Comparison of ENCODE assay signal across 33 cellular contexts in genomic region chr5:154084255-154084654, GRCh38.
"Had no signal": no experiment of that assay in that cellular context is flagged by ENCODE, and none has a peak within 500 bp of the region (broad histone marks: within the 10 kb centered on the region; RNA-seq: fewer than 3 reads in every experiment).

No MANE protein-coding gene starts in this region.

- H3K4me2 ChIP-seq: smooth muscle cell had no signal

- H3K27me3 ChIP-seq: gastrocnemius medialis, pancreas, right atrium auricular region, transverse colon had no signal

- H3K36me3 Mint-ChIP-seq: mesothelial cell of epicardium; naive B cell; stimulated activated naive B cell treated with anti-CD40 and anti-IgM and Interleukin-4, amounts not matched to agents 10 μg/mL and 1 μg/mL and 100 μg/mL, for 72 hours had no signal

- ATAC-seq: activated CD4-positive, CD25-positive, alpha-beta regulatory T cell treated with anti-CD3 and anti-CD28 coated beads, Interleukin-2, amount 50 U/mL, for 24 hours; activated T-helper 17 cell treated with anti-CD3 and anti-CD28 coated beads, Interleukin-2, amount 50 U/mL, for 72 hours; gastrocnemius medialis; left ventricle myocardium superior; pancreas; psoas muscle; stimulated activated naive B cell treated with anti-CD40 and anti-IgM and Interleukin-4, amounts not matched to agents 10 μg/mL and 1 μg/mL and 100 μg/mL, for 72 hours had no signal

- H3K9me3 Mint-ChIP-seq: activated T-cell treated with anti-CD3 and anti-CD28 coated beads, Interleukin-2, amount 50 U/mL, for 24 hours; activated T-helper 17 cell treated with anti-CD3 and anti-CD28 coated beads, Interleukin-2, amount 50 U/mL, for 72 hours; central memory CD8-positive, alpha-beta T cell; dendritic cell treated with granulocyte-macrophage colony-stimulating factor and Interleukin-4, amounts not matched to agents 40 ng/mL and 50 ng/mL, for 4 days; mesothelial cell of epicardium; naive B cell; nephron progenitor cell; stimulated activated naive B cell treated with anti-CD40 and anti-IgM and Interleukin-4, amounts not matched to agents 10 μg/mL and 1 μg/mL and 100 μg/mL, for 72 hours; T-helper 1 cell treated with Interleukin-12 subunit alpha and Interleukin-12 subunit beta and Interleukin-4 antibody, amounts not matched to agents 30 μg/mL and 1 μg/mL, for 36 hours had no signal

- H3K36me3 ChIP-seq: gastrocnemius medialis, pancreas, right atrium auricular region, transverse colon, WERI-Rb-1 had no signal

- H3K4me3 Mint-ChIP-seq: activated T-cell treated with anti-CD3 and anti-CD28 coated beads, Interleukin-2, amount 50 U/mL, for 24 hours; activated T-helper 17 cell treated with anti-CD3 and anti-CD28 coated beads, Interleukin-2, amount 50 U/mL, for 72 hours; central memory CD8-positive, alpha-beta T cell; dendritic cell treated with granulocyte-macrophage colony-stimulating factor and Interleukin-4, amounts not matched to agents 40 ng/mL and 50 ng/mL, for 4 days; mesothelial cell of epicardium; naive B cell; stimulated activated naive B cell treated with anti-CD40 and anti-IgM and Interleukin-4, amounts not matched to agents 10 μg/mL and 1 μg/mL and 100 μg/mL, for 72 hours; T-helper 1 cell treated with Interleukin-12 subunit alpha and Interleukin-12 subunit beta and Interleukin-4 antibody, amounts not matched to agents 30 μg/mL and 1 μg/mL, for 36 hours had no signal

- H3K4me3 ChIP-seq: gastrocnemius medialis, pancreas, psoas muscle, right atrium auricular region, smooth muscle cell, transverse colon had no signal

- DNase-seq: activated CD4-positive, alpha-beta T cell treated with anti-CD3 and anti-CD28 coated beads for 48 hours; activated CD4-positive, alpha-beta T cell treated with anti-CD3 and anti-CD28 coated beads, Interleukin-2, amount 50 U/mL, for 48 hours; activated CD8-positive, alpha-beta memory T cell treated with anti-CD3 and anti-CD28 coated beads, Interleukin-2, amount 50 U/mL, for 4 hours; activated gamma-delta T cell treated with Interleukin-2 at 50 U/mL for 16 hours; activated naive CD4-positive, alpha-beta T cell treated with anti-CD3 and anti-CD28 coated beads, Interleukin-2, amount 50 U/mL, for 16 hours; activated T-cell treated with anti-CD3 and anti-CD28 coated beads, Interleukin-2, amount 50 U/mL, for 24 hours; amniotic stem cell; effector CD4-positive, alpha-beta T cell; gastrocnemius medialis; glutamatergic neuron; left ventricle myocardium superior; naive B cell; nephron progenitor cell; nucleus accumbens; pancreas; psoas muscle; stimulated activated CD4-positive, alpha-beta T cell treated with anti-CD3 and anti-CD28 coated beads, Interleukin-1b, Interleukin-23, amount 100 ng/mL, for 48 hours; stimulated activated CD4-positive, alpha-beta T cell treated with anti-CD3 and anti-CD28 coated beads, Interleukin-4, amount 100 ng/mL, for 4 hours; stimulated activated CD8-positive, alpha-beta memory T cell treated with anti-CD3 and anti-CD28 coated beads, Interleukin-4, amount 100 ng/mL, for 48 hours; stimulated activated naive B cell treated with anti-CD40 and anti-IgM and Interleukin-4, amounts not matched to agents 10 μg/mL and 1 μg/mL and 100 μg/mL, for 72 hours; SW 1271; T-helper 9 cell; transverse colon; WERI-Rb-1 had no signal

- H3K27ac ChIP-seq: epithelial cell of prostate, gastrocnemius medialis, pancreas, psoas muscle, right atrium auricular region, transverse colon, WERI-Rb-1 had no signal

- H3K27ac Mint-ChIP-seq: activated T-cell treated with anti-CD3 and anti-CD28 coated beads, Interleukin-2, amount 50 U/mL, for 24 hours; activated T-helper 17 cell treated with anti-CD3 and anti-CD28 coated beads, Interleukin-2, amount 50 U/mL, for 72 hours; dendritic cell treated with granulocyte-macrophage colony-stimulating factor and Interleukin-4, amounts not matched to agents 40 ng/mL and 50 ng/mL, for 4 days; mesothelial cell of epicardium; naive B cell; nephron progenitor cell; stimulated activated naive B cell treated with anti-CD40 and anti-IgM and Interleukin-4, amounts not matched to agents 10 μg/mL and 1 μg/mL and 100 μg/mL, for 72 hours; T-helper 1 cell treated with Interleukin-12 subunit alpha and Interleukin-12 subunit beta and Interleukin-4 antibody, amounts not matched to agents 30 μg/mL and 1 μg/mL, for 36 hours had no signal

- H3K4me1 Mint-ChIP-seq: activated T-helper 17 cell treated with anti-CD3 and anti-CD28 coated beads, Interleukin-2, amount 50 U/mL, for 72 hours; central memory CD8-positive, alpha-beta T cell; mesothelial cell of epicardium; naive B cell; stimulated activated naive B cell treated with anti-CD40 and anti-IgM and Interleukin-4, amounts not matched to agents 10 μg/mL and 1 μg/mL and 100 μg/mL, for 72 hours had no signal

- H3K9me3 ChIP-seq: gastrocnemius medialis, pancreas, psoas muscle, right atrium auricular region, transverse colon had no signal

- H3K4me1 ChIP-seq: gastrocnemius medialis, pancreas, psoas muscle, right atrium auricular region, transverse colon had no signal

- H3K27me3 Mint-ChIP-seq: activated T-cell treated with anti-CD3 and anti-CD28 coated beads, Interleukin-2, amount 50 U/mL, for 24 hours had no signal
